ENCODE assay signal across 28 cellular contexts in genomic region chr7:91749418-91749817, GRCh38.
"Had no signal": no experiment of that assay in that cellular context is flagged by ENCODE, and none has a peak within 500 bp of the region (broad histone marks: within the 10 kb centered on the region; RNA-seq: fewer than 3 reads in every experiment).

No MANE protein-coding gene starts in this region.

- H3K4me3 ChIP-seq: stomach, suprapubic skin, testis, thoracic aorta, thyroid gland, tibial artery, tibial nerve, transverse colon, upper lobe of left lung, upper lobe of right lung, uterus, vagina had no signal

- H3K36me3 Mint-ChIP-seq: stimulated activated effector memory CD8-positive, alpha-beta T cell treated with anti-CD3 and anti-CD28 coated beads, Interleukin-12 subunit alpha, Interleukin-12 subunit beta, amount 100 ng/mL, for 72 hours; type B pancreatic cell had no signal

- H3K9me3 Mint-ChIP-seq: type B pancreatic cell had no signal

- DNase-seq: stimulated activated CD4-positive, alpha-beta T cell treated with anti-CD3 and anti-CD28 coated beads, Interleukin-2, amount 100 ng/mL, for 48 hours; stimulated activated CD4-positive, alpha-beta T cell treated with anti-CD3 and anti-CD28 coated beads, Interleukin-4, amount 100 ng/mL, for 1 hour; stimulated activated CD4-positive, alpha-beta T cell treated with anti-CD3 and anti-CD28 coated beads, Interleukin-4, amount 100 ng/mL, for 24 hours; stimulated activated CD4-positive, alpha-beta T cell treated with anti-CD3 and anti-CD28 coated beads, Interleukin-4, amount 100 ng/mL, for 4 hours; stimulated activated CD8-positive, alpha-beta memory T cell treated with anti-CD3 and anti-CD28 coated beads, Interleukin-4, amount 100 ng/mL, for 48 hours; stimulated activated naive B cell treated with anti-CD40 and anti-IgM and Interleukin-4, amounts not matched to agents 10 μg/mL and 1 μg/mL and 100 μg/mL, for 72 hours; stimulated activated naive CD4-positive, alpha-beta T cell; stimulated activated naive CD4-positive, alpha-beta T cell treated with Interleukin-2 at 50 U/mL for 16 hours; stimulated activated naive CD8-positive, alpha-beta T cell treated with anti-CD3 and anti-CD28 coated beads, Interleukin-15, amount 100 ng/mL, for 72 hours; stimulated activated naive CD8-positive, alpha-beta T cell treated with anti-CD3 and anti-CD28 coated beads, Interleukin-15, Interleukin-2, amounts not matched to agents 100 U/mL and 50 U/mL, for 24 hours; stomach; substantia nigra; testis; thyroid gland; tibial artery; transverse colon; upper lobe of right lung; uterus had no signal

- H3K36me3 ChIP-seq: stomach, suprapubic skin, thoracic aorta, thyroid gland, tibial artery, tibial nerve, transverse colon, upper lobe of left lung, upper lobe of right lung, uterus, vagina had no signal

- H3K9me3 ChIP-seq: suprapubic skin, testis, thoracic aorta, thyroid gland, tibial artery, upper lobe of left lung, upper lobe of right lung, vagina had no signal

- H3K27me3 Mint-ChIP-seq: stimulated activated naive CD8-positive, alpha-beta T cell treated with anti-CD3 and anti-CD28 coated beads, Interleukin-15, amount 100 ng/mL, for 72 hours; stimulated activated naive CD8-positive, alpha-beta T cell treated with anti-CD3 and anti-CD28 coated beads, Interleukin-15, Interleukin-2, amounts not matched to agents 100 ng/mL and 50 ng/mL, for 24 hours had no signal

- H3K27ac ChIP-seq: stomach, suprapubic skin, testis, thoracic aorta, thyroid gland, tibial artery, tibial nerve, transverse colon, upper lobe of left lung, upper lobe of right lung, uterus, vagina had no signal

- FAIRE-seq: urothelium cell line had no signal

- H3K4me1 ChIP-seq: stomach, suprapubic skin, testis, thyroid gland, tibial artery, tibial nerve, upper lobe of left lung, upper lobe of right lung, uterus, vagina had no signal

- H3K27ac Mint-ChIP-seq: stimulated activated effector memory CD8-positive, alpha-beta T cell treated with anti-CD3 and anti-CD28 coated beads, Interleukin-12 subunit alpha, Interleukin-12 subunit beta, amount 100 ng/mL, for 72 hours; stimulated activated memory B cell treated with anti-CD40 and anti-IgM and Interleukin-4, amounts not matched to agents 10 μg/mL and 1 μg/mL and 100 μg/mL, for 72 hours; stimulated activated naive B cell treated with anti-CD40 and anti-IgM and Interleukin-4, amounts not matched to agents 10 μg/mL and 1 μg/mL and 100 μg/mL, for 72 hours; stimulated activated naive CD8-positive, alpha-beta T cell treated with anti-CD3 and anti-CD28 coated beads, Interleukin-15, amount 100 ng/mL, for 72 hours; stimulated activated naive CD8-positive, alpha-beta T cell treated with anti-CD3 and anti-CD28 coated beads, Interleukin-15, Interleukin-2, amounts not matched to agents 100 ng/mL and 50 ng/mL, for 24 hours; type B pancreatic cell had no signal

- H3K4me1 Mint-ChIP-seq: stimulated activated effector memory CD8-positive, alpha-beta T cell treated with anti-CD3 and anti-CD28 coated beads, Interleukin-12 subunit alpha, Interleukin-12 subunit beta, amount 100 ng/mL, for 72 hours; stimulated activated memory B cell treated with anti-CD40 and anti-IgM and Interleukin-4, amounts not matched to agents 10 μg/mL and 1 μg/mL and 100 μg/mL, for 72 hours; stimulated activated naive B cell treated with anti-CD40 and anti-IgM and Interleukin-4, amounts not matched to agents 10 μg/mL and 1 μg/mL and 100 μg/mL, for 72 hours; stimulated activated naive CD8-positive, alpha-beta T cell treated with anti-CD3 and anti-CD28 coated beads, Interleukin-15, amount 100 ng/mL, for 72 hours had no signal

- H3K27me3 ChIP-seq: stomach, suprapubic skin, testis, thyroid gland, tibial artery, tibial nerve, transverse colon, upper lobe of left lung, upper lobe of right lung, uterus, vagina had no signal

- ATAC-seq: stimulated activated effector memory CD8-positive, alpha-beta T cell treated with anti-CD3 and anti-CD28 coated beads, Interleukin-12 subunit alpha, Interleukin-12 subunit beta, amount 100 ng/mL, for 72 hours; stimulated activated memory B cell treated with anti-CD40 and anti-IgM and Interleukin-4, amounts not matched to agents 10 μg/mL and 1 μg/mL and 100 μg/mL, for 72 hours; stimulated activated naive B cell treated with anti-CD40 and anti-IgM and Interleukin-4, amounts not matched to agents 10 μg/mL and 1 μg/mL and 100 μg/mL, for 72 hours; stimulated activated naive CD8-positive, alpha-beta T cell treated with anti-CD3 and anti-CD28 coated beads, Interleukin-15, amount 100 ng/mL, for 72 hours; stimulated activated naive CD8-positive, alpha-beta T cell treated with anti-CD3 and anti-CD28 coated beads, Interleukin-15, Interleukin-2, amounts not matched to agents 100 U/mL and 50 U/mL, for 24 hours; upper lobe of right lung had no signal

- H3K4me3 Mint-ChIP-seq: stimulated activated effector memory CD8-positive, alpha-beta T cell treated with anti-CD3 and anti-CD28 coated beads, Interleukin-12 subunit alpha, Interleukin-12 subunit beta, amount 100 ng/mL, for 72 hours; stimulated activated memory B cell treated with anti-CD40 and anti-IgM and Interleukin-4, amounts not matched to agents 10 μg/mL and 1 μg/mL and 100 μg/mL, for 72 hours; stimulated activated naive B cell treated with anti-CD40 and anti-IgM and Interleukin-4, amounts not matched to agents 10 μg/mL and 1 μg/mL and 100 μg/mL, for 72 hours; stimulated activated naive CD8-positive, alpha-beta T cell treated with anti-CD3 and anti-CD28 coated beads, Interleukin-15, amount 100 ng/mL, for 72 hours; stimulated activated naive CD8-positive, alpha-beta T cell treated with anti-CD3 and anti-CD28 coated beads, Interleukin-15, Interleukin-2, amounts not matched to agents 100 ng/mL and 50 ng/mL, for 24 hours; type B pancreatic cell had no signal
